In genomic region chr1:32919811-32920733, GRCh38 we compare ENCODE assay signal across 1 cellular context.
A peak's percentile ranks its signal among the peaks of the same experiment; 100 is the strongest.
TF ChIP-seq lines count a peak whose summit lies in the region.

No MANE protein-coding gene starts in this region.

TF ChIP-seq in HEK293, 187 proteins besides CTCF, POLR2A, EP300 and RAD21 (continued from another document):
- no peak for TF ChIP-seq ZNF623 (tag by site-specific recombination; IDR thresholded peaks at IDR 0.05)
- TF ChIP-seq ZBTB21 (tag by site-specific recombination; IDR thresholded peaks at IDR 0.05): peak; percentile 81
- TF ChIP-seq ZNF366 (tag by site-specific recombination; conservative IDR thresholded peaks at IDR 0.05): peak; percentile 18; the same call in 1 of the 2 replicates
- peak; percentile 57; the same call in 1 of the 2 replicates for TF ChIP-seq ZBTB20 (tag by site-specific recombination; IDR thresholded peaks at IDR 0.05)
- TF ChIP-seq PRDM10 (tag by site-specific recombination; IDR thresholded peaks at IDR 0.05): peak; percentile 84
- TF ChIP-seq, protein P1, sequence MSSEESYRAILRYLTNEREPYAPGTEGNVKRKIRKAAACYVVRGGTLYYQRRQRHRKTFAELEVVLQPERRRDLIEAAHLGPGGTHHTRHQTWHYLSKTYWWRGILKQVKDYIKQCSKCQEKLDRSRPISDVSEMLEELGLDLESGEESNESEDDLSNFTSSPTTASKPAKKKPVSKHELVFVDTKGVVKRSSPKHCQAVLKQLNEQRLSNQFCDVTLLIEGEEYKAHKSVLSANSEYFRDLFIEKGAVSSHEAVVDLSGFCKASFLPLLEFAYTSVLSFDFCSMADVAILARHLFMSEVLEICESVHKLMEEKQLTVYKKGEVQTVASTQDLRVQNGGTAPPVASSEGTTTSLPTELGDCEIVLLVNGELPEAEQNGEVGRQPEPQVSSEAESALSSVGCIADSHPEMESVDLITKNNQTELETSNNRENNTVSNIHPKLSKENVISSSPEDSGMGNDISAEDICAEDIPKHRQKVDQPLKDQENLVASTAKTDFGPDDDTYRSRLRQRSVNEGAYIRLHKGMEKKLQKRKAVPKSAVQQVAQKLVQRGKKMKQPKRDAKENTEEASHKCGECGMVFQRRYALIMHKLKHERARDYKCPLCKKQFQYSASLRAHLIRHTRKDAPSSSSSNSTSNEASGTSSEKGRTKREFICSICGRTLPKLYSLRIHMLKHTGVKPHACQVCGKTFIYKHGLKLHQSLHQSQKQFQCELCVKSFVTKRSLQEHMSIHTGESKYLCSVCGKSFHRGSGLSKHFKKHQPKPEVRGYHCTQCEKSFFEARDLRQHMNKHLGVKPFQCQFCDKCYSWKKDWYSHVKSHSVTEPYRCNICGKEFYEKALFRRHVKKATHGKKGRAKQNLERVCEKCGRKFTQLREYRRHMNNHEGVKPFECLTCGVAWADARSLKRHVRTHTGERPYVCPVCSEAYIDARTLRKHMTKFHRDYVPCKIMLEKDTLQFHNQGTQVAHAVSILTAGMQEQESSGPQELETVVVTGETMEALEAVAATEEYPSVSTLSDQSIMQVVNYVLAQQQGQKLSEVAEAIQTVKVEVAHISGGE (tag by site-specific recombination; conservative IDR thresholded peaks at IDR 0.05; ENCODE audit: low read depth): no peak
- TF ChIP-seq ZNF24 (tag by site-specific recombination; IDR thresholded peaks at IDR 0.05): 0 out of 2 replicates have a peak, but pooled peaks have one; percentile 19
- TF ChIP-seq, protein P2, sequence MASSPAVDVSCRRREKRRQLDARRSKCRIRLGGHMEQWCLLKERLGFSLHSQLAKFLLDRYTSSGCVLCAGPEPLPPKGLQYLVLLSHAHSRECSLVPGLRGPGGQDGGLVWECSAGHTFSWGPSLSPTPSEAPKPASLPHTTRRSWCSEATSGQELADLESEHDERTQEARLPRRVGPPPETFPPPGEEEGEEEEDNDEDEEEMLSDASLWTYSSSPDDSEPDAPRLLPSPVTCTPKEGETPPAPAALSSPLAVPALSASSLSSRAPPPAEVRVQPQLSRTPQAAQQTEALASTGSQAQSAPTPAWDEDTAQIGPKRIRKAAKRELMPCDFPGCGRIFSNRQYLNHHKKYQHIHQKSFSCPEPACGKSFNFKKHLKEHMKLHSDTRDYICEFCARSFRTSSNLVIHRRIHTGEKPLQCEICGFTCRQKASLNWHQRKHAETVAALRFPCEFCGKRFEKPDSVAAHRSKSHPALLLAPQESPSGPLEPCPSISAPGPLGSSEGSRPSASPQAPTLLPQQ (tag by site-specific recombination; IDR thresholded peaks at IDR 0.05): peak; percentile 61
- TF ChIP-seq, protein P3, sequence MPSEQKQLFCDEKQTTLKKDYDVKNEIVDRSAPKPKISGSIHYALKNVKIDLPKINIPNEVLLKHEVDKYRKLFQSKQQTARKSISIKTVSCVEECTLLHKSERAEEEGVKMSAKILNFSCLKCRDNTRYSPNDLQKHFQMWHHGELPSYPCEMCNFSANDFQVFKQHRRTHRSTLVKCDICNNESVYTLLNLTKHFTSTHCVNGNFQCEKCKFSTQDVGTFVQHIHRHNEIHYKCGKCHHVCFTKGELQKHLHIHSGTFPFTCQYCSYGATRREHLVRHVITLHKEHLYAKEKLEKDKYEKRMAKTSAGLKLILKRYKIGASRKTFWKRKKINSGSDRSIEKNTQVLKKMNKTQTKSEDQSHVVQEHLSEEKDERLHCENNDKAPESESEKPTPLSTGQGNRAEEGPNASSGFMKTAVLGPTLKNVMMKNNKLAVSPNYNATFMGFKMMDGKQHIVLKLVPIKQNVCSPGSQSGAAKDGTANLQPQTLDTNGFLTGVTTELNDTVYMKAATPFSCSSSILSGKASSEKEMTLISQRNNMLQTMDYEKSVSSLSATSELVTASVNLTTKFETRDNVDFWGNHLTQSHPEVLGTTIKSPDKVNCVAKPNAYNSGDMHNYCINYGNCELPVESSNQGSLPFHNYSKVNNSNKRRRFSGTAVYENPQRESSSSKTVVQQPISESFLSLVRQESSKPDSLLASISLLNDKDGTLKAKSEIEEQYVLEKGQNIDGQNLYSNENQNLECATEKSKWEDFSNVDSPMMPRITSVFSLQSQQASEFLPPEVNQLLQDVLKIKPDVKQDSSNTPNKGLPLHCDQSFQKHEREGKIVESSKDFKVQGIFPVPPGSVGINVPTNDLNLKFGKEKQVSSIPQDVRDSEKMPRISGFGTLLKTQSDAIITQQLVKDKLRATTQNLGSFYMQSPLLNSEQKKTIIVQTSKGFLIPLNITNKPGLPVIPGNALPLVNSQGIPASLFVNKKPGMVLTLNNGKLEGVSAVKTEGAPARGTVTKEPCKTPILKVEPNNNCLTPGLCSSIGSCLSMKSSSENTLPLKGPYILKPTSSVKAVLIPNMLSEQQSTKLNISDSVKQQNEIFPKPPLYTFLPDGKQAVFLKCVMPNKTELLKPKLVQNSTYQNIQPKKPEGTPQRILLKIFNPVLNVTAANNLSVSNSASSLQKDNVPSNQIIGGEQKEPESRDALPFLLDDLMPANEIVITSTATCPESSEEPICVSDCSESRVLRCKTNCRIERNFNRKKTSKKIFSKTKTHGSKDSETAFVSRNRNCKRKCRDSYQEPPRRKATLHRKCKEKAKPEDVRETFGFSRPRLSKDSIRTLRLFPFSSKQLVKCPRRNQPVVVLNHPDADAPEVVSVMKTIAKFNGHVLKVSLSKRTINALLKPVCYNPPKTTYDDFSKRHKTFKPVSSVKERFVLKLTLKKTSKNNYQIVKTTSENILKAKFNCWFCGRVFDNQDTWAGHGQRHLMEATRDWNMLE (tag by site-specific recombination; conservative IDR thresholded peaks at IDR 0.05; ENCODE audit: low read depth): peak; percentile 39; the same call in 1 of the 2 replicates
- TF ChIP-seq ZBTB48 (tag by site-specific recombination; IDR thresholded peaks at IDR 0.05): 0 out of 2 replicates have a peak, but pooled peaks have one; percentile 20
- no peak for TF ChIP-seq ZBTB8A (tag by site-specific recombination; IDR thresholded peaks at IDR 0.05)
- TF ChIP-seq ZEB2 (tag by site-specific recombination; IDR thresholded peaks at IDR 0.05): peak; percentile 74
- TF ChIP-seq ZNF26 (tag by site-specific recombination; IDR thresholded peaks at IDR 0.05): no peak
- TF ChIP-seq, protein P4, sequence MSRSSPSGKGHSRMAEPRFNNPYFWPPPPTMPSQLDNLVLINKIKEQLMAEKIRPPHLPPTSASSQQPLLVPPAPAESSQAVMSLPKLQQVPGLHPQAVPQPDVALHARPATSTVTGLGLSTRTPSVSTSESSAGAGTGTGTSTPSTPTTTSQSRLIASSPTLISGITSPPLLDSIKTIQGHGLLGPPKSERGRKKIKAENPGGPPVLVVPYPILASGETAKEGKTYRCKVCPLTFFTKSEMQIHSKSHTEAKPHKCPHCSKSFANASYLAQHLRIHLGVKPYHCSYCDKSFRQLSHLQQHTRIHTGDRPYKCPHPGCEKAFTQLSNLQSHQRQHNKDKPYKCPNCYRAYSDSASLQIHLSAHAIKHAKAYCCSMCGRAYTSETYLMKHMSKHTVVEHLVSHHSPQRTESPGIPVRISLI (tag by site-specific recombination; IDR thresholded peaks at IDR 0.05): 0 out of 2 replicates have a peak, but pooled peaks have one; percentile 17
- TF ChIP-seq SP2 (tag by site-specific recombination; IDR thresholded peaks at IDR 0.05): 0 out of 2 replicates have a peak, but pooled peaks have one; percentile 5
- TF ChIP-seq ATF2 (tag by site-specific recombination; IDR thresholded peaks at IDR 0.05; ENCODE audit: low read depth): peak; percentile 95
- TF ChIP-seq ZNF629 (tag by site-specific recombination; IDR thresholded peaks at IDR 0.05): peak; percentile 81
- TF ChIP-seq ZNF335 (tag by site-specific recombination; conservative IDR thresholded peaks at IDR 0.05): peak; percentile 72
